In the genomic region with DNA sequence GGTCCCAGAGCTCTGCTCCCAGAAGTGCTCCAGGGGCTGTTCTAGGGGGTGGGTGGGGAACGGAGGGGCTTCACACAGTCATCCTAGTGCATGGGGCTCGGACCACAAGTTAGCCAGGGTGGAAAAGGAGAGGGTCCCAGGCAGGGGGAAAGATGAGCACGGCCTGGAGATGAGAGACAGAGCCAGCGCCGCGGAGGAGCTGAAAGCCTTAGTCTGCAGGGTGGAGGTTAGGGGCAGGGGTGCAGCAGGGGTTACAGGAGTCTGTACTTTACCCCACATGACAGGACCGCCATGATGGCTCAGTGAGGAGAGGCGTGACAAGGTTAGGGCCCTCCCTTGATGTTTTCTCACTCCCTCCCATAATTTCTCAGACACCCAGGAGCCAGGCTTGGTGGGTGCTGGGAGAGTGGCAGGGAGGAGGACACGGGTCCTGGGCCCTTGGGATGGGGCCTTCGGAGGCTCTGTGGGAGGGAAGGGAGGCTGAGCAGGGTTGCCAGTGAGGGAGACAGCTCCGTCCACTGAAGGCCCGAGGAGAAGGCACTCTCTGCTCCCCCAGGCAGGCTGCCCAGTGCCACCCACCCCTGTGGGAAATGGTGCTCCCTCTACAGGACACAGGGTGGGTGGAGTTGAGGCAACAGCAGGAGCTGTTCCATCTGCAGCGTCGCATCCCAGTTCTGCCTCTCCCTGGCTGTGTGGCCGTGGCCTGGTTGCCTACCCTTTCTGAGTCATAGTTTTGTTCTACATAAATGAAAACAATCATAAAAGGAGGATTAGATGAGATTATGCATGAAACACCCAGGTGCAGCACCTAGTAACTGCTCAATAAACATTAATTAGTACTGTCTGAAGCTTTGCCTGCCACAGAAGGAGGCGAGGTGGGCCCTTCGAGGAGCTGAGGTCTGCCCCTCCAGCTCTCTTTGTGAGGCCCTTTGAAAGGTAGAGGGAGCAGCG, we compare ENCODE assay signal across 14 cellular contexts.
A peak's percentile ranks its signal among the peaks of the same experiment; 100 is the strongest.
DNase-seq lines count a peak whose midpoint lies in the region; FAIRE-seq and TF ChIP-seq lines count a peak whose summit lies in the region.
"Had no signal": no experiment of that assay in that cellular context is flagged by ENCODE, and none has a peak within 500 bp of the region (broad histone marks: within the 10 kb centered on the region; RNA-seq: fewer than 3 reads in every experiment).

No MANE protein-coding gene starts in this region.

- no TSS peak for BruUV-seq in endothelial cell of umbilical vein (replicated peaks; lab: Mats Ljungman, UMichigan)

- H3K4me2 ChIP-seq in endothelial cell of umbilical vein (ENCODE audit: insufficient read depth, low read length): no peak overlapping the region

- no peaks in the 10 kb centered on the region for H3K27me3 ChIP-seq in MG63
- no peaks in the 10 kb centered on the region for H3K27me3 ChIP-seq in endothelial cell of umbilical vein (ENCODE audit: control insufficient read depth in 2 of 2, insufficient read depth in 2 of 2, low read length in 2 of 2)
- no peaks in the 10 kb centered on the region for H3K27me3 ChIP-seq in ovary
- H3K27me3 ChIP-seq: gastroesophageal sphincter had no signal

- POLR2A ChIA-PET in endothelial cell of umbilical vein (lab: Charles Lee): no interaction called here

- peak; percentile 4 to 6 for TF ChIP-seq CTCF in endothelial cell of umbilical vein (IDR thresholded peaks at IDR 0.05; ENCODE audit: extremely low read depth in 1 of 2, insufficient read depth in 1 of 2, low read depth in 1 of 2, low read length in 2 of 2)
- no peak for TF ChIP-seq CTCF in ovary (IDR thresholded peaks at IDR 0.05)

- TF ChIP-seq POLR2A in endothelial cell of umbilical vein (IDR thresholded peaks at IDR 0.05; ENCODE audit: low read depth, low read length): no peak
- no peak for TF ChIP-seq POLR2A in ovary (IDR thresholded peaks at IDR 0.05)

- H3K79me2 ChIP-seq in endothelial cell of umbilical vein (ENCODE audit: control insufficient read depth, insufficient read depth, low read length): no peaks in the 10 kb centered on the region

- H2AFZ ChIP-seq in endothelial cell of umbilical vein (ENCODE audit: low read depth, low read length): no peak overlapping the region

- DNase-seq in activated effector memory CD4-positive, alpha-beta T cell treated with anti-CD3 and anti-CD28 coated beads, Interleukin-2, amount 50 U/mL, for 16 hours: peak; percentile 34
- DNase-seq in activated effector memory CD4-positive, alpha-beta T cell treated with Interleukin-2 at 50 U/mL for 16 hours: no peak
- DNase-seq in MG63: peak; percentile 38
- DNase-seq in endothelial cell of umbilical vein (ENCODE audit: low read depth, low spot score): no peak
- DNase-seq in ovary: peak in 3 of 5 donors; percentile 23 to 33 (median 26)
- no peak for DNase-seq in stimulated activated CD4-positive, alpha-beta T cell treated with anti-CD3 and anti-CD28 coated beads, Interleukin-4, amount 100 ng/mL, for 24 hours
- DNase-seq in SKM-1 (lab: John Stamatoyannopoulos, UW; ENCODE audit: unreplicated experiment): no peak
- DNase-seq in NOMO-1 treated with DMSO at 0.1 percent for 48 hours (lab: John Stamatoyannopoulos, UW; ENCODE audit: unreplicated experiment): no peak
- DNase-seq: DMS79 treated with DMSO at 0.1 percent for 48 hours; NCI-H2171 treated with DMSO at 0.1 percent for 48 hours; stimulated activated CD4-positive, alpha-beta T cell treated with anti-CD3 and anti-CD28 coated beads, Interleukin-15, amount 100 ng/mL, for 24 hours had no signal

- H3K4me1 ChIP-seq in endothelial cell of umbilical vein (ENCODE audit: control insufficient read depth, extremely low read depth, insufficient read depth, low read length) (no peaks in the 10 kb centered on the region), ovary (ENCODE audit: insufficient read depth) (peaks cover 2% of the 10 kb centered on the region)
- H3K4me1 ChIP-seq: gastroesophageal sphincter had no signal

- H3K4me3 ChIP-seq in MG63 (no peak overlapping the region), endothelial cell of umbilical vein (replicated peaks in 1 of 3; ENCODE audit: insufficient read depth in 1 of 3, low read depth in 1 of 3, low read length in 3 of 3) (no peak overlapping the region), ovary (no peak overlapping the region)
- H3K4me3 ChIP-seq: gastroesophageal sphincter had no signal

- no peaks in the 10 kb centered on the region for H4K20me1 ChIP-seq in endothelial cell of umbilical vein (replicated peaks; ENCODE audit: control insufficient read depth, extremely low read depth, insufficient read depth, low read length)

- no peaks in the 10 kb centered on the region for H3K36me3 ChIP-seq in MG63
- H3K36me3 ChIP-seq in endothelial cell of umbilical vein (ENCODE audit: control insufficient read depth in 2 of 2, extremely low read depth in 1 of 2, insufficient read depth in 2 of 2, low read length in 2 of 2): no peaks in the 10 kb centered on the region
- no peaks in the 10 kb centered on the region for H3K36me3 ChIP-seq in ovary
- H3K36me3 ChIP-seq: gastroesophageal sphincter had no signal

- intact Hi-C loops in endothelial cell of umbilical vein (cut with micrococcal nuclease) (no loop called here), ovary (cut with DNase I) (loop anchor here in 1 of 4 donors (1.0 kb wide), 1 partner anchor 26 kb away; no protein-coding TSS in a partner anchor)

- H3K9me3 ChIP-seq in MG63 (no peaks in the 10 kb centered on the region), endothelial cell of umbilical vein (replicated peaks; ENCODE audit: control insufficient read depth, insufficient read depth, low read length) (no peaks in the 10 kb centered on the region), ovary (no peaks in the 10 kb centered on the region)
- H3K9me3 ChIP-seq: gastroesophageal sphincter had no signal

- H3K9me1 ChIP-seq in endothelial cell of umbilical vein (replicated peaks; ENCODE audit: control insufficient read depth, extremely low read depth, insufficient read depth, low read length): no peaks in the 10 kb centered on the region

- H3K27ac ChIP-seq in endothelial cell of umbilical vein (ENCODE audit: insufficient read depth, low read depth, low read length): no peak overlapping the region
- H3K27ac ChIP-seq in ovary: no peak overlapping the region
- H3K27ac ChIP-seq: gastroesophageal sphincter had no signal

- WGBS in ovary, 3 donors: 55 to 61% (median 58%) methylated on average over 18 of the region's 18 CpGs

- no peak for TF ChIP-seq EP300 in ovary (IDR thresholded peaks at IDR 0.05)

- dilution Hi-C loops in endothelial cell of umbilical vein (cut with MboI; ENCODE audit: extremely low pct_ligation_motif_present, low sequenced_read_pairs): no loop called here

- no peak for FAIRE-seq in endothelial cell of umbilical vein (lab: Jason Lieb, UNC)
- FAIRE-seq: GM18507, TTC549 had no signal

- CTCF ChIA-PET in endothelial cell of umbilical vein (lab: Charles Lee): interaction anchor here (0.6 to 1.8 kb wide), 7 partner anchors 10 to 83 kb away, joined by 3 to 7 read pairs (median 3); no protein-coding TSS in a partner anchor

- no peak overlapping the region for H3K9ac ChIP-seq in endothelial cell of umbilical vein (replicated peaks; ENCODE audit: extremely low read depth, insufficient read depth, low read length)

TF ChIP-seq in endothelial cell of umbilical vein, 7 proteins besides CTCF, POLR2A, EP300 and RAD21:
- TF ChIP-seq FOS (IDR thresholded peaks at IDR 0.05; ENCODE audit: borderline replicate concordance, insufficient read depth, low read length) (no peak), MYC (IDR thresholded peaks at IDR 0.05; ENCODE audit: low read depth, low read length) (no peak), JUN (IDR thresholded peaks at IDR 0.05; ENCODE audit: borderline replicate concordance, insufficient read depth, insufficient read length, low read depth) (no peak), GATA2 (IDR thresholded peaks at IDR 0.05; ENCODE audit: insufficient read depth, insufficient read length, low read depth, low read length) (no peak), POLR2AphosphoS5 (IDR thresholded peaks at IDR 0.05; ENCODE audit: insufficient read depth, low read depth, low read length) (no peak), EZH2 (IDR thresholded peaks at IDR 0.05; ENCODE audit: borderline replicate concordance, low read depth, low read length, severe bottlenecking) (no peak)
- TF ChIP-seq, protein P1, sequence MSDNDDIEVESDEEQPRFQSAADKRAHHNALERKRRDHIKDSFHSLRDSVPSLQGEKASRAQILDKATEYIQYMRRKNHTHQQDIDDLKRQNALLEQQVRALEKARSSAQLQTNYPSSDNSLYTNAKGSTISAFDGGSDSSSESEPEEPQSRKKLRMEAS (IDR thresholded peaks at IDR 0.05; ENCODE audit: insufficient read depth, insufficient read length): no peak

Comparison
In these comparisons a context has a peak if more than half of its experiments do, and no peak if none do; other contexts are left out.
1. DNase-seq: peak in activated effector memory CD4-positive, alpha-beta T cell treated with anti-CD3 and anti-CD28 coated beads, Interleukin-2, amount 50 U/mL, for 16 hours (single experiment), MG63 (single experiment) and ovary (3 of 5); none in activated effector memory CD4-positive, alpha-beta T cell treated with Interleukin-2 at 50 U/mL for 16 hours (single experiment), endothelial cell of umbilical vein (single experiment), stimulated activated CD4-positive, alpha-beta T cell treated with anti-CD3 and anti-CD28 coated beads, Interleukin-4, amount 100 ng/mL, for 24 hours (single experiment), SKM-1 (single experiment) and NOMO-1 treated with DMSO at 0.1 percent for 48 hours (single experiment).
2. CTCF ChIP-seq: peak in endothelial cell of umbilical vein (2 of 2); none in ovary (0 of 3).